ENCODE assay signal across 11 cellular contexts in the genomic region with DNA sequence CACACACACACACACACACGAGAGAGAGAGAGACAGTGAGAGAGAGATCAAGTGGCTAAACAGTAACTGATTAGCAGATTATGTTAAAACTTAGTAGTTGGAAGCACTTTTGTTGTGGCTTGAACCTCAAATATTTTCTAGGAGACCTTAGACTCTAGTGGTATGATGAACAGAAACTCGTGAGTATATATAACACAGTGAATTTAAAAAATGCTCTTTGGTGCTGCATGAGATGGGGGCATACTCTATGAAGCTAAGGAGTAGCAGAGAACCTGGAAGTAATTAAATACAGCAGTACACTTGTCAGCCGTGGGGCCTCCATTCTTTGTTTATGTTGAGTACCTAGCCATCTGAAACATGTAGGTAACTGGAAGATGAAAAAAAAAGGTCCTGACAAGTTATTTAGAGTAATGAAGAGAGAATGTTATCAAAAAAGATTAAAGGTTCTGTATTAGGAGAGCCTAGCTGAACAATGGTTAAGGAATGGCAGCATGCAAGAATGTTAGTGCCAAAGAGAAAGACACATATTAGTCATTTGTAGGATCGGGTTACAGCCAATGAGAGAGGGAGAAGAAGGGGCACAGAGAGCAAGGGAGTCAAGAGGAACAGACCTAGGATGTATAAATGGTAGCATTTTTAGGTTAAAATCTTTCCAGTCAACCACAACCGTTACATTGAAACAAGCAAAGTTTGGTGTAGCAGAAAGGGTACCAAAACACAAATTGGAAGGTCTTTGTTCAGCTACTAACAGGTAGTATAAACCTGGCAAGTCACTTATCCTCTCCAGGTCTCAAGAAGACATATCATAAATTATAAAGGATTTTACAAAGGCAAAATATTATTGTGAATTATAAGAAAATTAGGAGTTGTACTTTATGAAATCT.
DNase-seq lines count a peak whose midpoint lies in the region; ATAC-seq, FAIRE-seq and TF ChIP-seq lines count a peak whose summit lies in the region.
"Had no signal": no experiment of that assay in that cellular context is flagged by ENCODE, and none has a peak within 500 bp of the region (broad histone marks: within the 10 kb centered on the region; RNA-seq: fewer than 3 reads in every experiment).

No MANE protein-coding gene starts in this region.

- H2BK120ac ChIP-seq in mesendoderm (ENCODE audit: low read depth, low read length), result no peak overlapping the region

- DNase-seq in AG10803 (ENCODE audit: low read depth) (peak; percentile 74), HT1080 (ENCODE audit: low read depth) (peak; percentile 77), brain microvascular endothelial cell (peak; percentile 45), mesendoderm (peak; percentile 61), small intestine (no peak), NCI-H146 treated with DMSO at 0.1 percent for 48 hours (lab: John Stamatoyannopoulos, UW; ENCODE audit: unreplicated experiment) (no peak), NCI-H1436 (lab: John Stamatoyannopoulos, UW) (no peak)
- DNase-seq: kidney had no signal

- no peaks in the 10 kb centered on the region for H3K36me3 ChIP-seq in brain microvascular endothelial cell (replicated peaks)
- H3K36me3 ChIP-seq in mesendoderm (ENCODE audit: control insufficient read depth, insufficient read depth, low read length), result no peaks in the 10 kb centered on the region
- no peaks in the 10 kb centered on the region for H3K36me3 ChIP-seq in small intestine (ENCODE audit: control insufficient read depth in 2 of 2, insufficient read depth in 2 of 2, low read length in 2 of 2)
- H3K36me3 ChIP-seq: prostate gland had no signal

- H3K4me1 ChIP-seq in mesendoderm (ENCODE audit: control insufficient read depth, low read depth, low read length) (no peaks in the 10 kb centered on the region), small intestine (ENCODE audit: control insufficient read depth in 2 of 2, insufficient read depth in 1 of 2, low read depth in 1 of 2, low read length in 1 of 2) (no peaks in the 10 kb centered on the region)
- H3K4me1 ChIP-seq: prostate gland had no signal

- no peak for FAIRE-seq in small intestine (lab: Jason Lieb, UNC)

- H4K8ac ChIP-seq in mesendoderm (ENCODE audit: low read depth, low read length), result no peak overlapping the region

- no peak overlapping the region for H2BK5ac ChIP-seq in mesendoderm (ENCODE audit: low read length)

- no peak overlapping the region for H3K4ac ChIP-seq in mesendoderm (ENCODE audit: low read depth, low read length)

- H3K27ac ChIP-seq in brain microvascular endothelial cell (peak overlapping the region; percentile 44), mesendoderm (ENCODE audit: low read depth, low read length) (no peak overlapping the region), small intestine (ENCODE audit: low read depth in 1 of 2, low read length in 1 of 2) (no peak overlapping the region)
- H3K27ac ChIP-seq: prostate gland, VCaP had no signal

- no peak overlapping the region for H3K9ac ChIP-seq in mesendoderm (ENCODE audit: low read length)

- H3K4me3 ChIP-seq in AG10803 (ENCODE audit: low read length) (no peak overlapping the region), brain microvascular endothelial cell (ENCODE audit: low read depth, low read length) (no peak overlapping the region), mesendoderm (ENCODE audit: low read length) (no peak overlapping the region), small intestine (ENCODE audit: low read depth in 1 of 2, low read length in 2 of 2) (no peak overlapping the region)
- H3K4me3 ChIP-seq: prostate gland had no signal

- H3K23ac ChIP-seq in mesendoderm (ENCODE audit: low read length), result no peak overlapping the region

- no peak for ATAC-seq in HG02884 (IDR thresholded peaks at IDR 0.05; ENCODE audit: unreplicated experiment)

- no CpG with 5 or more reads among the region's 5 CpGs for WGBS in mesendoderm (ENCODE audit: extremely low coverage, insufficient coverage, low lambda C conversion rate)
- WGBS in small intestine, 3 donors, result 68 to 73% (median 70%) methylated on average over 5 of the region's 5 CpGs

- no peaks in the 10 kb centered on the region for H3K79me2 ChIP-seq in mesendoderm (ENCODE audit: control insufficient read depth, insufficient read depth, low read length)

- no peak overlapping the region for H2BK15ac ChIP-seq in mesendoderm (replicated peaks; ENCODE audit: low read depth)

- no peaks in the 10 kb centered on the region for H3K79me1 ChIP-seq in mesendoderm (ENCODE audit: low read length)

- H3K4me2 ChIP-seq in mesendoderm (ENCODE audit: low read length), result no peak overlapping the region

- H2AK5ac ChIP-seq in mesendoderm (ENCODE audit: low read length), result no peak overlapping the region

- no peak overlapping the region for H3K56ac ChIP-seq in mesendoderm (ENCODE audit: low read length)

- no peak overlapping the region for H3K18ac ChIP-seq in mesendoderm (ENCODE audit: low read length)

- H4K5ac ChIP-seq in mesendoderm (ENCODE audit: low read length), result no peak overlapping the region

- in situ Hi-C loops in brain microvascular endothelial cell (cut with HindIII; ENCODE audit: low pct_ligation_motif_present, low sequenced_read_pairs), result loop anchor here (25.0 kb wide), 1 partner anchor 245 kb away; no protein-coding TSS in a partner anchor

- no peaks in the 10 kb centered on the region for H3K9me3 ChIP-seq in small intestine (ENCODE audit: control insufficient read depth, low read depth)
- H3K9me3 ChIP-seq: prostate gland had no signal

- H3K27me3 ChIP-seq in brain microvascular endothelial cell (replicated peaks), result no peaks in the 10 kb centered on the region
- H3K27me3 ChIP-seq in mesendoderm (ENCODE audit: insufficient read depth, low read length, poor library complexity), result no peaks in the 10 kb centered on the region
- no peaks in the 10 kb centered on the region for H3K27me3 ChIP-seq in small intestine (ENCODE audit: control insufficient read depth in 2 of 2, insufficient read depth in 2 of 2, low read length in 2 of 2)

- no peak for TF ChIP-seq CTCF in AG10803 (conservative IDR thresholded peaks at IDR 0.05; ENCODE audit: low read length)
- no peak for TF ChIP-seq CTCF in brain microvascular endothelial cell (IDR thresholded peaks at IDR 0.05; ENCODE audit: low read depth, low read length, missing control alignments)

Comparison
In these comparisons a context has a peak if more than half of its experiments do, and no peak if none do; other contexts are left out.
1. DNase-seq: peak in AG10803 (single experiment), HT1080 (single experiment), brain microvascular endothelial cell (single experiment) and mesendoderm (single experiment); none in small intestine (single experiment), NCI-H146 treated with DMSO at 0.1 percent for 48 hours (single experiment) and NCI-H1436 (single experiment).